In genomic region chr4:80138556-80139538, GRCh38 we compare ENCODE assay signal across 8 cellular contexts. TPM values are rescaled to one million over a fixed set of nuclear protein-coding genes. Genes with fewer than 3 reads are reported as not detected.
A peak's percentile ranks its signal among the peaks of the same experiment; 100 is the strongest.
DNase-seq lines count a peak whose midpoint lies in the region; ATAC-seq and TF ChIP-seq lines count a peak whose summit lies in the region.

No MANE protein-coding gene starts in this region.

- no peak overlapping the region for H3K4me3 ChIP-seq in osteoblast (ENCODE audit: insufficient read depth, low read length)

- peak; percentile 63 for DNase-seq in SIG-M5 treated with dmso at 0.1 percent for 504 hours (lab: John Stamatoyannopoulos, UW; ENCODE audit: unreplicated experiment)
- DNase-seq in SIG-M5 (lab: John Stamatoyannopoulos, UW), result no peak
- peak; percentile 88 for DNase-seq in activated CD4-positive, alpha-beta T cell treated with anti-CD3 and anti-CD28 coated beads, Interleukin-2, amount 10 ng/mL, durations not matched to agents 24 days and 14 days
- DNase-seq in foreskin keratinocyte, result peak; percentile 61 to 79
- no peak for DNase-seq in NCI-H1694 treated with DMSO at 0.1 percent for 48 hours (lab: John Stamatoyannopoulos, UW)
- DNase-seq in NCI-H748 (lab: John Stamatoyannopoulos, UW; ENCODE audit: unreplicated experiment), result no peak
- no peak for DNase-seq in osteoblast (ENCODE audit: insufficient read length, low spot score, missing footprints)

- no peaks in the 10 kb centered on the region for H3K36me3 ChIP-seq in osteoblast (ENCODE audit: insufficient read depth, low read length)

- peaks cover 12% of the 10 kb centered on the region for H3K36me3 Mint-ChIP-seq in activated CD4-positive, alpha-beta T cell treated with anti-CD3 and anti-CD28 coated beads, Interleukin-2, amount 10 ng/mL, durations not matched to agents 24 days and 14 days (ENCODE audit: low read depth)

- peak overlapping the region; percentile 80 for H3K27ac Mint-ChIP-seq in activated CD4-positive, alpha-beta T cell treated with anti-CD3 and anti-CD28 coated beads, Interleukin-2, amount 10 ng/mL, durations not matched to agents 24 days and 14 days

- ATAC-seq in HG03354 (IDR thresholded peaks at IDR 0.05; ENCODE audit: poor library complexity, severe bottlenecking, unreplicated experiment) (peak; percentile 95), foreskin keratinocyte (peak; percentile 89)

- H3K4me2 ChIP-seq in osteoblast (ENCODE audit: insufficient read depth, low read length), result no peak overlapping the region

- no peaks in the 10 kb centered on the region for H3K9me3 ChIP-seq in osteoblast (ENCODE audit: low read depth, low read length)

- no peaks in the 10 kb centered on the region for H3K27me3 Mint-ChIP-seq in activated CD4-positive, alpha-beta T cell treated with anti-CD3 and anti-CD28 coated beads, Interleukin-2, amount 10 ng/mL, durations not matched to agents 24 days and 14 days

- H3K4me1 ChIP-seq in foreskin keratinocyte, result peaks cover 45% of the 10 kb centered on the region
- peaks cover 15% of the 10 kb centered on the region for H3K4me1 ChIP-seq in osteoblast (ENCODE audit: insufficient read depth, low read length)

- H3K27ac ChIP-seq in foreskin keratinocyte, result no peak overlapping the region
- no peak overlapping the region for H3K27ac ChIP-seq in osteoblast (ENCODE audit: low read depth, low read length)

- H3K4me3 Mint-ChIP-seq in activated CD4-positive, alpha-beta T cell treated with anti-CD3 and anti-CD28 coated beads, Interleukin-2, amount 10 ng/mL, durations not matched to agents 24 days and 14 days, result peak overlapping the region; percentile 56

- H3K27me3 ChIP-seq in foreskin keratinocyte (no peaks in the 10 kb centered on the region), osteoblast (ENCODE audit: insufficient read depth, low read length) (no peaks in the 10 kb centered on the region)

- peaks cover 9% of the 10 kb centered on the region for H3K9me3 Mint-ChIP-seq in activated CD4-positive, alpha-beta T cell treated with anti-CD3 and anti-CD28 coated beads, Interleukin-2, amount 10 ng/mL, durations not matched to agents 24 days and 14 days

- no peaks in the 10 kb centered on the region for H3K79me2 ChIP-seq in osteoblast (ENCODE audit: insufficient read depth, low read length)

- intact Hi-C loops in activated CD4-positive, alpha-beta T cell treated with anti-CD3 and anti-CD28 coated beads, Interleukin-2, amount 10 ng/mL, durations not matched to agents 24 days and 14 days (cut with micrococcal nuclease), result loop anchor here (1.0 to 2.0 kb wide), 5 partner anchors 14 to 66 kb away; partner anchors contain the start of gene ANTXR2

- no peak overlapping the region for H2AFZ ChIP-seq in osteoblast (ENCODE audit: low read length)

- no peak for TF ChIP-seq CTCF in foreskin keratinocyte (conservative IDR thresholded peaks at IDR 0.05)
- TF ChIP-seq CTCF in osteoblast (IDR thresholded peaks at IDR 0.05; ENCODE audit: extremely low read depth, low read depth, low read length), result no peak

- H4K20me1 ChIP-seq in osteoblast (ENCODE audit: insufficient read depth, low read length), result no peaks in the 10 kb centered on the region

- peaks cover 59% of the 10 kb centered on the region for H3K4me1 Mint-ChIP-seq in activated CD4-positive, alpha-beta T cell treated with anti-CD3 and anti-CD28 coated beads, Interleukin-2, amount 10 ng/mL, durations not matched to agents 24 days and 14 days

RNA-seq across cellular contexts. Expression of gene PRDM8, which starts 58.5 kb away (rescaled TPM):
- 3.6 and 4.6 TPM in 2 replicates for total RNA-seq in activated CD4-positive, alpha-beta T cell treated with anti-CD3 and anti-CD28 coated beads, Interleukin-2, amount 10 ng/mL, durations not matched to agents 24 days and 14 days
- total RNA-seq in foreskin keratinocyte (6.8 and 7.5 TPM in 2 replicates), osteoblast (3.6 and 5.0 TPM in 2 replicates)
- polyA plus RNA-seq in foreskin keratinocyte, result 3.5 and 4.9 TPM in 2 replicates

Comparison
In these comparisons a context has a peak if more than half of its experiments do, and no peak if none do; other contexts are left out.
1. DNase-seq: peak in SIG-M5 treated with dmso at 0.1 percent for 504 hours (single experiment), activated CD4-positive, alpha-beta T cell treated with anti-CD3 and anti-CD28 coated beads, Interleukin-2, amount 10 ng/mL, durations not matched to agents 24 days and 14 days (single experiment) and foreskin keratinocyte (2 of 2); none in SIG-M5 (single experiment), NCI-H1694 treated with DMSO at 0.1 percent for 48 hours (single experiment), NCI-H748 (single experiment) and osteoblast (single experiment).